ENCODE assay signal across 13 cellular contexts in the genomic region with DNA sequence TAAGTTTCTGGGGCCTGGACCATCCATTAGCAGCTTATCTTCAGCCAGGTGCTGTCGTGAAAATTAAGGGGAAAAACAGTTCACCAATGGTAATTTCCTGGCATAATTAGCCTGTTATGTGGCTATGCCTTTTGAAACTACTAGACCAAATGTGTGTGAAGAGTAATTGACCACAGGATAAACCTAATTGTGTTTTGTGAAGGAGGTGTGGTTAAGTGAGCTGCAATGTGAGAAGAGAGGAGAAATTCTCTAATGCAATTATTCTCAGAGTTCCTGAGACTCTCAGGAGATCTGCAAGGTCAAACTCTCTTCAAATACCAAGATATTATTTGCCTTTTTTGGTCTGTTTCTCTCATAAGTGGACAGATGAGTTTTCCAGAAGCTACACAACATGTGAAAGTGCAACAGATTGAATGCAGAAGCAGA. TPM values are rescaled to one million over a fixed set of nuclear protein-coding genes. Genes with fewer than 3 reads are reported as not detected.
A peak's percentile ranks its signal among the peaks of the same experiment; 100 is the strongest.
DNase-seq lines count a peak whose midpoint lies in the region; ATAC-seq and TF ChIP-seq lines count a peak whose summit lies in the region.
"Had no signal": no experiment of that assay in that cellular context is flagged by ENCODE, and none has a peak within 500 bp of the region (broad histone marks: within the 10 kb centered on the region; RNA-seq: fewer than 3 reads in every experiment).

No MANE protein-coding gene starts in this region.

- no peaks in the 10 kb centered on the region for H3K27me3 ChIP-seq in heart right ventricle
- H3K27me3 ChIP-seq in thyroid gland, result no peaks in the 10 kb centered on the region
- no peaks in the 10 kb centered on the region for H3K27me3 ChIP-seq in naive thymus-derived CD4-positive, alpha-beta T cell (ENCODE audit: control insufficient read depth in 2 of 2, insufficient read depth in 2 of 2, low read length in 2 of 2)
- H3K27me3 ChIP-seq: adrenal gland had no signal

- H3K36me3 ChIP-seq in heart right ventricle, result peaks cover 0 to 26% (median 5%) of the 10 kb centered on the region in 9 donors
- no peaks in the 10 kb centered on the region for H3K36me3 ChIP-seq in thyroid gland
- no peaks in the 10 kb centered on the region for H3K36me3 ChIP-seq in naive thymus-derived CD4-positive, alpha-beta T cell (ENCODE audit: control insufficient read depth in 2 of 3, insufficient read depth in 3 of 3, low read length in 3 of 3)
- H3K36me3 ChIP-seq: adrenal gland had no signal

- TF ChIP-seq CTCF in heart right ventricle (IDR thresholded peaks at IDR 0.05) (no peak), thyroid gland (IDR thresholded peaks at IDR 0.05) (no peak)

- peaks cover 0 to 38% (median 21%) of the 10 kb centered on the region in 9 donors for H3K4me1 ChIP-seq in heart right ventricle
- peaks cover 0 to 7% of the 10 kb centered on the region in 2 donors for H3K4me1 ChIP-seq in thyroid gland
- H3K4me1 ChIP-seq in naive thymus-derived CD4-positive, alpha-beta T cell (ENCODE audit: control insufficient read depth in 2 of 2, insufficient read depth in 2 of 2, low read length in 2 of 2), result peaks cover 5 to 68% of the 10 kb centered on the region in 2 donors

- H3K9me3 ChIP-seq in heart right ventricle (no peaks in the 10 kb centered on the region), thyroid gland (no peaks in the 10 kb centered on the region)
- no peaks in the 10 kb centered on the region for H3K9me3 ChIP-seq in naive thymus-derived CD4-positive, alpha-beta T cell (ENCODE audit: control insufficient read depth in 2 of 3, low read length in 3 of 3)
- H3K9me3 ChIP-seq: adrenal gland had no signal

- peak overlapping the region; percentile 5 for H3K27ac Mint-ChIP-seq in activated naive CD8-positive, alpha-beta T cell
- H3K27ac Mint-ChIP-seq in naive thymus-derived CD4-positive, alpha-beta T cell, result peak overlapping the region in 2 of 9 donors; percentile 71 to 79
- H3K27ac Mint-ChIP-seq: B cell; stimulated activated naive CD8-positive, alpha-beta T cell treated with anti-CD3 and anti-CD28 coated beads, Interleukin-15, Interleukin-2, amounts not matched to agents 100 ng/mL and 50 ng/mL, for 24 hours; WTC11 had no signal

- peaks cover 3% of the 10 kb centered on the region for H3K27me3 Mint-ChIP-seq in activated naive CD8-positive, alpha-beta T cell
- H3K27me3 Mint-ChIP-seq in naive thymus-derived CD4-positive, alpha-beta T cell, result peaks cover 3 to 11% (median 5%) of the 10 kb centered on the region in 5 donors
- H3K27me3 Mint-ChIP-seq: stimulated activated naive CD8-positive, alpha-beta T cell treated with anti-CD3 and anti-CD28 coated beads, Interleukin-15, Interleukin-2, amounts not matched to agents 100 ng/mL and 50 ng/mL, for 24 hours had no signal

- no peaks in the 10 kb centered on the region for H3K36me3 Mint-ChIP-seq in activated naive CD8-positive, alpha-beta T cell
- peaks cover 0 to 18% (median 4%) of the 10 kb centered on the region in 5 donors for H3K36me3 Mint-ChIP-seq in naive thymus-derived CD4-positive, alpha-beta T cell

- ATAC-seq in heart right ventricle (peak in 5 of 8 donors; percentile 8 to 64 (median 43)), Right ventricle myocardium inferior (no peak), HG03439 (IDR thresholded peaks at IDR 0.05; ENCODE audit: unreplicated experiment) (peak; percentile 26), GM18505 (IDR thresholded peaks at IDR 0.05; ENCODE audit: unreplicated experiment) (no peak)
- ATAC-seq in naive thymus-derived CD4-positive, alpha-beta T cell, result no peak
- ATAC-seq: WTC11 had no signal

- no peak for TF ChIP-seq POLR2A in thyroid gland (IDR thresholded peaks at IDR 0.05)
- no peak for TF ChIP-seq POLR2A in GM18505 (IDR thresholded peaks at IDR 0.05; ENCODE audit: borderline replicate concordance, extremely low read depth, insufficient read depth, insufficient read length)

- WGBS in heart right ventricle, 2 donors, result 31 to 38% methylated on average over 1 of the region's 1 CpG
- WGBS in thyroid gland, 2 donors, result 31 to 74% methylated on average over 1 of the region's 1 CpG

- no peak overlapping the region for H3K4me3 ChIP-seq in heart right ventricle
- H3K4me3 ChIP-seq in thyroid gland (replicated peaks in 1 of 3), result no peak overlapping the region
- H3K4me3 ChIP-seq in naive thymus-derived CD4-positive, alpha-beta T cell (ENCODE audit: low read length), result no peak overlapping the region
- H3K4me3 ChIP-seq: adrenal gland had no signal

- peak overlapping the region; percentile 40 for H3K4me3 Mint-ChIP-seq in activated naive CD8-positive, alpha-beta T cell
- peak overlapping the region in 2 of 10 donors; percentile 51 to 69 for H3K4me3 Mint-ChIP-seq in naive thymus-derived CD4-positive, alpha-beta T cell
- H3K4me3 Mint-ChIP-seq: B cell; stimulated activated naive CD8-positive, alpha-beta T cell treated with anti-CD3 and anti-CD28 coated beads, Interleukin-15, Interleukin-2, amounts not matched to agents 100 ng/mL and 50 ng/mL, for 24 hours; WTC11 had no signal

- CTCF ChIA-PET in naive thymus-derived CD4-positive, alpha-beta T cell (lab: Charles Lee), result interaction anchor here (0.6 kb wide), 1 partner anchor 1862 kb away, joined by 3 read pairs; no protein-coding TSS in a partner anchor

- intact Hi-C loops in heart right ventricle (cut with DNase I), result loop anchor here in 1 of 10 donors (5.0 kb wide), 1 partner anchor 35 kb away; no protein-coding TSS in a partner anchor
- intact Hi-C loops in Right ventricle myocardium inferior (cut with DNase I), result no loop called here
- intact Hi-C loops in thyroid gland (cut with DNase I), result no loop called here
- intact Hi-C loops in naive thymus-derived CD4-positive, alpha-beta T cell (cut with micrococcal nuclease), result no loop called here

- H3K27ac ChIP-seq in heart right ventricle (peak overlapping the region in 6 of 10 donors; percentile 6 to 80 (median 28)), thyroid gland (peak overlapping the region; percentile 26 to 57 (median 34))
- H3K27ac ChIP-seq in naive thymus-derived CD4-positive, alpha-beta T cell (ENCODE audit: low read depth, low read length), result no peak overlapping the region

- H3K9me3 Mint-ChIP-seq in activated naive CD8-positive, alpha-beta T cell (ENCODE audit: low read depth), result no peaks in the 10 kb centered on the region
- H3K9me3 Mint-ChIP-seq in naive thymus-derived CD4-positive, alpha-beta T cell, result peaks cover 0 to 4% (median 0%) of the 10 kb centered on the region in 11 donors
- H3K9me3 Mint-ChIP-seq: stimulated activated naive CD8-positive, alpha-beta T cell treated with anti-CD3 and anti-CD28 coated beads, Interleukin-15, Interleukin-2, amounts not matched to agents 100 ng/mL and 50 ng/mL, for 24 hours; WTC11 had no signal

- POLR2A ChIA-PET in naive thymus-derived CD4-positive, alpha-beta T cell (lab: Charles Lee), result no interaction called here

- no peak for DNase-seq in heart right ventricle
- DNase-seq in Right ventricle myocardium inferior (ENCODE audit: missing footprints), result no peak
- no peak for DNase-seq in thyroid gland
- no peak for DNase-seq in naive thymus-derived CD4-positive, alpha-beta T cell
- DNase-seq in anterior cingulate cortex (lab: John Stamatoyannopoulos, UW), result no peak
- DNase-seq: adrenal gland; stimulated activated CD4-positive, alpha-beta T cell treated with anti-CD3 and anti-CD28 coated beads, Interleukin-15, amount 100 ng/mL, for 24 hours had no signal

- H3K4me1 Mint-ChIP-seq in activated naive CD8-positive, alpha-beta T cell (ENCODE audit: low read depth), result peaks cover 29% of the 10 kb centered on the region
- peaks cover 8 to 49% (median 11%) of the 10 kb centered on the region in 7 donors for H3K4me1 Mint-ChIP-seq in naive thymus-derived CD4-positive, alpha-beta T cell

RNA-seq across cellular contexts. Expression of a gene that starts 21.2 kb away (rescaled TPM):
- total RNA-seq in heart right ventricle, result 10 to 100 TPM in 6 of 10 donors, 1 to 10 TPM in 4; 6.0 to 20.9 (median 11.1) TPM
- 10 to 100 TPM in 1 of 2 donors, 1 to 10 TPM in 1; 3.1 to 16.6 TPM for polyA plus RNA-seq in heart right ventricle
- 5.7 TPM for total RNA-seq in Right ventricle myocardium inferior
- total RNA-seq in thyroid gland, result 10 to 100 TPM in 1 of 4 donors, 1 to 10 TPM in 3; 5.7 to 27.9 (median 8.8) TPM
- 1 to 10 TPM in 3 of 5 experiments, under 1 TPM in 2; 0.65 to 8.2 (median 1.2) TPM for total RNA-seq in naive thymus-derived CD4-positive, alpha-beta T cell
- under 1 TPM; 0.23 to 0.43 TPM for polyA plus RNA-seq in naive thymus-derived CD4-positive, alpha-beta T cell

Comparison
In these comparisons a context has a peak if more than half of its experiments do, and no peak if none do; other contexts are left out.
1. ATAC-seq: peak in heart right ventricle (5 of 8) and HG03439 (single experiment); none in Right ventricle myocardium inferior (single experiment), GM18505 (single experiment) and naive thymus-derived CD4-positive, alpha-beta T cell (single experiment).